In the genomic region with DNA sequence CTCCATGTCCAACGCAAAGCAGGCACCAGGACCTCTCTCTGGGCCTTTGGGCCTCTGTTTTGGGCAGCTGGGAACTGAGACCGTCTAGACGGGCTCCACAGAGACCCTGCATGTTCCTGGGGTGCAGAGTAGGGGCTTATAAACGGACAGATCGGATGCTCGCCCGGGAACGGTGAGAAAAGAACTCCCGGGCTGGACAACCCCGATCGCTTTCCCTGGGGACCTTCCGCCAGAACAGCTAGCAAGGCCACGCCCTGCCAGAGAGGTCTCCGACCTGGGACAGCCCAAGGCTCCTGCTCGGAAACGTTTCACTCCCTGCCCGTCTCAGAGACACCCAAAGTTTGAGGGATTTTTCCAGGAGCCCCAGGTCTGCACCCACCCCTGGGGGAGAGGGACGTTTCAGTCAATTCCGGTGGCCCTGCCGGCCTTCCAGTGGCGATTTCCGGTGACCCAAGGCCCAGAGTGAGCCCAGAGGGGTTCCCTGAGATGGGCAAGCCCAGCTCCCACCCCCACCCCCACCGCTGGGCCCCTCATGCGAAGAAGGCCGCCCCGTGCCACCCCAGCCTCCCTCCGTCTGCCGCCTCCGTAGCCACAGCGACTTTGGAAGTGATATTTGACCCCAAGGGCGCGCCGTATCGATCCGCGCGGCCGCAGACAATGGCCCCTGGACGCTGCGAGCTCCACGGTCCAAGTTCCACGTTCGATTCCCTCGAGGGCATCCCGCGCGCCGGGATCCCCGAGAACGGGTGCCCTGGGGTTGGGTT, we compare ENCODE assay signal across 1 cellular context.
TF ChIP-seq lines count a peak whose summit lies in the region.

No MANE protein-coding gene starts in this region.

TF ChIP-seq in endothelial cell of umbilical vein, 7 proteins besides CTCF, POLR2A, EP300 and RAD21:
- TF ChIP-seq EZH2 (IDR thresholded peaks at IDR 0.05; ENCODE audit: borderline replicate concordance, low read depth, low read length, severe bottlenecking) (no peak), POLR2AphosphoS5 (IDR thresholded peaks at IDR 0.05; ENCODE audit: insufficient read depth, low read depth, low read length) (no peak), GATA2 (IDR thresholded peaks at IDR 0.05; ENCODE audit: insufficient read depth, insufficient read length, low read depth, low read length) (no peak)
